Comparison of ENCODE assay signal across 8 cellular contexts in the genomic region with DNA sequence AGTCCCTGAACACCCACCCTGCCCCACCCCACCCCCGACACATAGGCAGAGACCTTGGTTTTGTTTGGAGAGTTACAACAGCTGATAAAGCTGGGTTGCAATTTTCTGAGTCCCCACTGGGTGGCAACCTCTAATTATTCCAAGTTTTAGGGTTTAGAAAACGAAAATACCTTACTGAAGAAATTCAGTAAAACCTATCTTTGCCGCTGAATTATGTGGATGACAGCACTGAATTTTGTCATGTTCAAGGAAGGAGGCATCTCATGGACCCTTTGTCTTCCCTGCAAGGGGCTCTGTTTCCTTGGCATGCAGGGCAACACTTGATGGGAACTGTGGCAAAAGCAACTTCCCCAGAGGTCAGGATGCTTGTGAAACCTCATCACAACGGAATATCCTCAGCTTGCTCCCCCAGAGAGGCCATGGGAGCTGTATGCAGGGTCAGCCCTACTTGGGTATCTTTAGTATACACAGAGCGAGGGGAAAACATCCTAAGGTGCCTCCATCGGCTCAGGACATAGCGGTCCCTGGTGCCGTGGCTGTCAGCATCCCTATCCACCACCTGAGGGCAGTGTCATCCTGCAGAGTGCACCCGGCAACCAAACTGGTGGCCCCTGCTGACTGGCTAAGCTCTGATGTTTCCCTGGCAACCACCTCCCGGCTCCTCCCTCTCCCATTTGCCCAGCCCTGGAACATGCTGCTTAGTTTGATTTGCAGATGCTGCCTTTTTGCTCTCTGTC.
DNase-seq lines count a peak whose midpoint lies in the region; ATAC-seq and TF ChIP-seq lines count a peak whose summit lies in the region.

No MANE protein-coding gene starts in this region.

- intact Hi-C loops in CD4-positive, alpha-beta T cell (cut with DNase I, micrococcal nuclease): loop anchor here (1.0 to 5.0 kb wide), 5 partner anchors 193 to 964 kb away; a partner anchor contains a TSS
- intact Hi-C loops in PC-9 (cut with micrococcal nuclease; ENCODE audit: unreplicated experiment): loop anchor here (1.0 to 5.0 kb wide), 6 partner anchors 153 to 408 kb away; a partner anchor contains a TSS

- no peaks in the 10 kb centered on the region for H3K36me3 ChIP-seq in PC-9 (ENCODE audit: low read depth)

- peak overlapping the region; percentile 38 for H3K27ac Mint-ChIP-seq in CD4-positive, alpha-beta T cell
- H3K27ac Mint-ChIP-seq in activated T-cell treated with anti-CD3 and anti-CD28 coated beads, Interleukin-2, amount 50 U/mL, for 24 hours: no peak overlapping the region
- no peak overlapping the region for H3K27ac Mint-ChIP-seq in natural killer cell treated with Interleukin-12 subunit alpha and Interleukin-12 subunit beta and Interleukin-15 and Interleukin-18, amount 100 ng/mL, for 72 hours

- no peak overlapping the region for H2AFZ ChIP-seq in PC-9

- peaks cover 3% of the 10 kb centered on the region for H3K9me3 Mint-ChIP-seq in CD4-positive, alpha-beta T cell
- peaks cover 7% of the 10 kb centered on the region for H3K9me3 Mint-ChIP-seq in activated T-cell treated with anti-CD3 and anti-CD28 coated beads, Interleukin-2, amount 50 U/mL, for 24 hours
- no peaks in the 10 kb centered on the region for H3K9me3 Mint-ChIP-seq in natural killer cell treated with Interleukin-12 subunit alpha and Interleukin-12 subunit beta and Interleukin-15 and Interleukin-18, amount 100 ng/mL, for 72 hours

- no peak overlapping the region for H3K27ac ChIP-seq in CD4-positive, alpha-beta T cell (ENCODE audit: low read depth, low read length)
- no peak overlapping the region for H3K27ac ChIP-seq in PC-9

- no TSS peak for BruUV-seq in PC-9 (replicated peaks; lab: Mats Ljungman, UMichigan)

- no peaks in the 10 kb centered on the region for H3K79me2 ChIP-seq in PC-9 (ENCODE audit: low read depth)

- no peaks in the 10 kb centered on the region for H3F3A ChIP-seq in PC-9 (ENCODE audit: insufficient read depth, low read depth)

- CTCF ChIA-PET in CD4-positive, alpha-beta T cell (lab: Charles Lee): interaction anchor here (0.6 to 1.8 kb wide), 10 partner anchors 8 to 291 kb away, joined by 3 to 9 read pairs (median 4); no protein-coding TSS in a partner anchor
- CTCF ChIA-PET in PC-9 (lab: Charles Lee): interaction anchor here (0.5 to 1.0 kb wide), 4 partner anchors 96 to 290 kb away, joined by 3 to 4 read pairs (median 4); no protein-coding TSS in a partner anchor

- TF ChIP-seq CTCF in CD4-positive, alpha-beta T cell (IDR thresholded peaks at IDR 0.05): peak; percentile 81
- peak; percentile 75 for TF ChIP-seq CTCF in PC-9 (conservative IDR thresholded peaks at IDR 0.05)

- POLR2A ChIA-PET in CD4-positive, alpha-beta T cell (lab: Charles Lee): interaction anchor here (1.0 kb wide), 1 partner anchor 26 kb away, joined by 4 read pairs; no protein-coding TSS in a partner anchor
- POLR2A ChIA-PET in PC-9 (lab: Charles Lee; ENCODE audit: unreplicated experiment): interaction anchor here (0.6 kb wide), 1 partner anchor 455 kb away, joined by 3 read pairs; no protein-coding TSS in a partner anchor

- no peaks in the 10 kb centered on the region for H3K36me3 Mint-ChIP-seq in CD4-positive, alpha-beta T cell (ENCODE audit: low read depth)
- H3K36me3 Mint-ChIP-seq in activated T-cell treated with anti-CD3 and anti-CD28 coated beads, Interleukin-2, amount 50 U/mL, for 24 hours (ENCODE audit: low read depth): no peaks in the 10 kb centered on the region
- H3K36me3 Mint-ChIP-seq in natural killer cell treated with Interleukin-12 subunit alpha and Interleukin-12 subunit beta and Interleukin-15 and Interleukin-18, amount 100 ng/mL, for 72 hours: no peaks in the 10 kb centered on the region

- H3K4me1 Mint-ChIP-seq in CD4-positive, alpha-beta T cell (ENCODE audit: low read depth): peaks cover 11% of the 10 kb centered on the region
- H3K4me1 Mint-ChIP-seq in activated T-cell treated with anti-CD3 and anti-CD28 coated beads, Interleukin-2, amount 50 U/mL, for 24 hours (ENCODE audit: low read depth): no peaks in the 10 kb centered on the region
- H3K4me1 Mint-ChIP-seq in natural killer cell treated with Interleukin-12 subunit alpha and Interleukin-12 subunit beta and Interleukin-15 and Interleukin-18, amount 100 ng/mL, for 72 hours (ENCODE audit: low read depth in 2 of 2): peaks cover 7% of the 10 kb centered on the region in 2 donors

- peak; percentile 100 for ATAC-seq in CD4-positive, alpha-beta T cell (ENCODE audit: poor library complexity)
- peak; percentile 91 for ATAC-seq in GM19438 (IDR thresholded peaks at IDR 0.05; ENCODE audit: low read depth, unreplicated experiment)
- peak; percentile 95 to 97 for ATAC-seq in natural killer cell treated with Interleukin-12 subunit alpha and Interleukin-12 subunit beta and Interleukin-15 and Interleukin-18, amount 100 ng/mL, for 72 hours

- H3K4me3 Mint-ChIP-seq in CD4-positive, alpha-beta T cell: no peak overlapping the region
- H3K4me3 Mint-ChIP-seq in activated T-cell treated with anti-CD3 and anti-CD28 coated beads, Interleukin-2, amount 50 U/mL, for 24 hours: no peak overlapping the region
- no peak overlapping the region for H3K4me3 Mint-ChIP-seq in natural killer cell treated with Interleukin-12 subunit alpha and Interleukin-12 subunit beta and Interleukin-15 and Interleukin-18, amount 100 ng/mL, for 72 hours

- no peaks in the 10 kb centered on the region for H3K9me2 ChIP-seq in PC-9 (ENCODE audit: insufficient read depth)

- H4K20me1 ChIP-seq in PC-9 (ENCODE audit: insufficient read depth): no peaks in the 10 kb centered on the region

- no peaks in the 10 kb centered on the region for H3K4me1 ChIP-seq in PC-9 (replicated peaks; ENCODE audit: insufficient read depth)

- peak; percentile 71 to 87 (median 74) for DNase-seq in CD4-positive, alpha-beta T cell
- DNase-seq in HuH-7 (ENCODE audit: low spot score): peak; percentile 93
- DNase-seq in PC-9: peak; percentile 71 to 89
- peak; percentile 86 for DNase-seq in activated T-cell treated with anti-CD3 and anti-CD28 coated beads, Interleukin-2, amount 50 U/mL, for 24 hours
- peak; percentile 93 for DNase-seq in fibroblast of gingiva (ENCODE audit: low read depth)
- DNase-seq in natural killer cell treated with Interleukin-12 subunit alpha and Interleukin-12 subunit beta and Interleukin-15 and Interleukin-18, amount 100 ng/mL, for 72 hours (ENCODE audit: low spot score): peak; percentile 79
- DNase-seq in stimulated activated naive CD4-positive, alpha-beta T cell treated with Interleukin-2 at 50 U/mL for 16 hours (lab: John Stamatoyannopoulos, UW): peak; percentile 82

- H3K9me3 ChIP-seq in CD4-positive, alpha-beta T cell (ENCODE audit: control insufficient read depth, low read length): peaks cover 5% of the 10 kb centered on the region
- no peaks in the 10 kb centered on the region for H3K9me3 ChIP-seq in PC-9 (ENCODE audit: insufficient read depth, low read depth)

- H3K27me3 ChIP-seq in CD4-positive, alpha-beta T cell (ENCODE audit: control insufficient read depth, insufficient read depth, low read length): no peaks in the 10 kb centered on the region
- H3K27me3 ChIP-seq in PC-9 (ENCODE audit: insufficient read depth, low read depth): no peaks in the 10 kb centered on the region

- H3K4me2 ChIP-seq in PC-9: no peak overlapping the region

- no peaks in the 10 kb centered on the region for H3K27me3 Mint-ChIP-seq in CD4-positive, alpha-beta T cell
- no peaks in the 10 kb centered on the region for H3K27me3 Mint-ChIP-seq in activated T-cell treated with anti-CD3 and anti-CD28 coated beads, Interleukin-2, amount 50 U/mL, for 24 hours
- H3K27me3 Mint-ChIP-seq in natural killer cell treated with Interleukin-12 subunit alpha and Interleukin-12 subunit beta and Interleukin-15 and Interleukin-18, amount 100 ng/mL, for 72 hours: no peaks in the 10 kb centered on the region

- H3K4me3 ChIP-seq in PC-9: no peak overlapping the region
